In genomic region chr10:99908512-99908911, GRCh38 we compare ENCODE assay signal across 15 cellular contexts.
DNase-seq lines count a peak whose midpoint lies in the region; ATAC-seq and TF ChIP-seq lines count a peak whose summit lies in the region.
"Had no signal": no experiment of that assay in that cellular context is flagged by ENCODE, and none has a peak within 500 bp of the region (broad histone marks: within the 10 kb centered on the region; RNA-seq: fewer than 3 reads in every experiment).

No MANE protein-coding gene starts in this region.

- no peak overlapping the region for H3K4me2 ChIP-seq in parathyroid adenoma (ENCODE audit: low read length)

- H3K27me3 Mint-ChIP-seq in activated naive CD8-positive, alpha-beta T cell treated with anti-CD3 and anti-CD28 coated beads, Interleukin-2, amount 50 U/mL, for 24 hours: no peaks in the 10 kb centered on the region
- peaks cover 2% of the 10 kb centered on the region for H3K27me3 Mint-ChIP-seq in activated T-helper 1 cell treated with anti-CD3 and anti-CD28 coated beads, Interleukin-12 subunit alpha, Interleukin-12 subunit beta, Interleukin-2, Interleukin-4 antibody, amounts not matched to agents 30 ng/mL and 10 ng/mL and 1 ng/mL, durations not matched to agents 14 hours and 24 hours and 36 hours (ENCODE audit: insufficient read depth)
- H3K27me3 Mint-ChIP-seq: naive B cell; stimulated activated naive CD8-positive, alpha-beta T cell treated with anti-CD3 and anti-CD28 coated beads, Interleukin-15, Interleukin-2, amounts not matched to agents 100 ng/mL and 50 ng/mL, for 24 hours had no signal

- no peaks in the 10 kb centered on the region for H3K36me3 Mint-ChIP-seq in activated naive CD4-positive, alpha-beta T cell treated with anti-CD3 and anti-CD28 coated beads, Interleukin-2, amount 50 U/mL, for 72 hours
- H3K36me3 Mint-ChIP-seq in activated naive CD8-positive, alpha-beta T cell treated with anti-CD3 and anti-CD28 coated beads, Interleukin-2, amount 50 U/mL, for 24 hours (ENCODE audit: low read depth): peaks cover 9% of the 10 kb centered on the region
- no peaks in the 10 kb centered on the region for H3K36me3 Mint-ChIP-seq in activated T-helper 1 cell treated with anti-CD3 and anti-CD28 coated beads, Interleukin-12 subunit alpha, Interleukin-12 subunit beta, Interleukin-2, Interleukin-4 antibody, amounts not matched to agents 30 ng/mL and 10 ng/mL and 1 ng/mL, durations not matched to agents 14 hours and 24 hours and 36 hours (ENCODE audit: low read depth)

- H3K4me1 ChIP-seq in parathyroid adenoma: peaks cover 36% of the 10 kb centered on the region

- no peak for DNase-seq in activated naive CD4-positive, alpha-beta T cell treated with anti-CD3 and anti-CD28 coated beads, Interleukin-2, amount 50 U/mL, for 72 hours (ENCODE audit: low spot score in 2 of 2)
- DNase-seq in activated naive CD4-positive, alpha-beta T cell (lab: John Stamatoyannopoulos, UW): no peak
- DNase-seq in M059J (ENCODE audit: low read depth) (peak; percentile 70), GOT3 (lab: John Stamatoyannopoulos, UW) (no peak), NCI-H2171 treated with DMSO at 0.1 percent for 48 hours (lab: John Stamatoyannopoulos, UW) (no peak)
- DNase-seq in activated naive CD8-positive, alpha-beta T cell treated with anti-CD3 and anti-CD28 coated beads, Interleukin-2, amount 50 U/mL, for 24 hours: no peak
- DNase-seq in activated T-helper 1 cell treated with anti-CD3 and anti-CD28 coated beads, Interleukin-12 subunit alpha, Interleukin-12 subunit beta, Interleukin-2, Interleukin-4 antibody, amounts not matched to agents 30 ng/mL and 10 ng/mL and 1 ng/mL, durations not matched to agents 14 hours and 24 hours and 36 hours (ENCODE audit: low spot score): no peak
- DNase-seq: activated T-cell treated with anti-CD3 and anti-CD28 coated beads, Interleukin-2, amount 50 U/mL, for 4 hours; GF-D8; KG1; naive B cell; NCI-H1694; NCI-H510A treated with DMSO at 0.1 percent for 48 hours had no signal

- H3K9ac ChIP-seq in parathyroid adenoma: no peak overlapping the region

- H3K27me3 ChIP-seq in parathyroid adenoma (ENCODE audit: control insufficient read depth, insufficient read depth, low read length): no peaks in the 10 kb centered on the region

- no peak for TF ChIP-seq CTCF in parathyroid adenoma (IDR thresholded peaks at IDR 0.05)

- H3K79me2 ChIP-seq in parathyroid adenoma: peaks cover 67% of the 10 kb centered on the region

- intact Hi-C loops in activated T-helper 1 cell treated with anti-CD3 and anti-CD28 coated beads, Interleukin-12 subunit alpha, Interleukin-12 subunit beta, Interleukin-2, Interleukin-4 antibody, amounts not matched to agents 30 ng/mL and 10 ng/mL and 1 ng/mL, durations not matched to agents 14 hours and 24 hours and 36 hours (cut with micrococcal nuclease): no loop called here

- peak; percentile 72 to 85 for ATAC-seq in activated naive CD4-positive, alpha-beta T cell treated with anti-CD3 and anti-CD28 coated beads, Interleukin-2, amount 50 U/mL, for 72 hours
- peak; percentile 59 for ATAC-seq in activated naive CD8-positive, alpha-beta T cell treated with anti-CD3 and anti-CD28 coated beads, Interleukin-2, amount 50 U/mL, for 24 hours
- ATAC-seq: activated T-cell treated with anti-CD3 and anti-CD28 coated beads, Interleukin-2, amount 50 U/mL, for 4 hours had no signal

- H3K27ac Mint-ChIP-seq in activated naive CD4-positive, alpha-beta T cell treated with anti-CD3 and anti-CD28 coated beads, Interleukin-2, amount 50 U/mL, for 72 hours: no peak overlapping the region
- H3K27ac Mint-ChIP-seq in activated naive CD8-positive, alpha-beta T cell treated with anti-CD3 and anti-CD28 coated beads, Interleukin-2, amount 50 U/mL, for 24 hours: no peak overlapping the region
- H3K27ac Mint-ChIP-seq in activated T-helper 1 cell treated with anti-CD3 and anti-CD28 coated beads, Interleukin-12 subunit alpha, Interleukin-12 subunit beta, Interleukin-2, Interleukin-4 antibody, amounts not matched to agents 30 ng/mL and 10 ng/mL and 1 ng/mL, durations not matched to agents 14 hours and 24 hours and 36 hours: no peak overlapping the region
- H3K27ac Mint-ChIP-seq: stimulated activated naive CD8-positive, alpha-beta T cell treated with anti-CD3 and anti-CD28 coated beads, Interleukin-15, Interleukin-2, amounts not matched to agents 100 ng/mL and 50 ng/mL, for 24 hours had no signal

- no peaks in the 10 kb centered on the region for H3K4me1 Mint-ChIP-seq in activated naive CD8-positive, alpha-beta T cell treated with anti-CD3 and anti-CD28 coated beads, Interleukin-2, amount 50 U/mL, for 24 hours
- H3K4me1 Mint-ChIP-seq in activated T-helper 1 cell treated with anti-CD3 and anti-CD28 coated beads, Interleukin-12 subunit alpha, Interleukin-12 subunit beta, Interleukin-2, Interleukin-4 antibody, amounts not matched to agents 30 ng/mL and 10 ng/mL and 1 ng/mL, durations not matched to agents 14 hours and 24 hours and 36 hours (ENCODE audit: low read depth): peaks cover 12% of the 10 kb centered on the region

- no peak overlapping the region for H2AFZ ChIP-seq in parathyroid adenoma

- H3K4me3 ChIP-seq in parathyroid adenoma (ENCODE audit: low read depth, low read length): no peak overlapping the region

- no peaks in the 10 kb centered on the region for H3K9me3 Mint-ChIP-seq in activated naive CD4-positive, alpha-beta T cell treated with anti-CD3 and anti-CD28 coated beads, Interleukin-2, amount 50 U/mL, for 72 hours
- no peaks in the 10 kb centered on the region for H3K9me3 Mint-ChIP-seq in activated naive CD8-positive, alpha-beta T cell treated with anti-CD3 and anti-CD28 coated beads, Interleukin-2, amount 50 U/mL, for 24 hours
- H3K9me3 Mint-ChIP-seq in activated T-helper 1 cell treated with anti-CD3 and anti-CD28 coated beads, Interleukin-12 subunit alpha, Interleukin-12 subunit beta, Interleukin-2, Interleukin-4 antibody, amounts not matched to agents 30 ng/mL and 10 ng/mL and 1 ng/mL, durations not matched to agents 14 hours and 24 hours and 36 hours: no peaks in the 10 kb centered on the region
- H3K9me3 Mint-ChIP-seq: activated T-cell treated with anti-CD3 and anti-CD28 coated beads, Interleukin-2, amount 50 U/mL, for 4 hours; naive B cell; stimulated activated naive CD8-positive, alpha-beta T cell treated with anti-CD3 and anti-CD28 coated beads, Interleukin-15, Interleukin-2, amounts not matched to agents 100 ng/mL and 50 ng/mL, for 24 hours had no signal

- no peaks in the 10 kb centered on the region for H3K36me3 ChIP-seq in parathyroid adenoma (ENCODE audit: control insufficient read depth, insufficient read depth, low read length)

- no peak overlapping the region for H3K4me3 Mint-ChIP-seq in activated naive CD8-positive, alpha-beta T cell treated with anti-CD3 and anti-CD28 coated beads, Interleukin-2, amount 50 U/mL, for 24 hours
- no peak overlapping the region for H3K4me3 Mint-ChIP-seq in activated T-helper 1 cell treated with anti-CD3 and anti-CD28 coated beads, Interleukin-12 subunit alpha, Interleukin-12 subunit beta, Interleukin-2, Interleukin-4 antibody, amounts not matched to agents 30 ng/mL and 10 ng/mL and 1 ng/mL, durations not matched to agents 14 hours and 24 hours and 36 hours
- H3K4me3 Mint-ChIP-seq: activated T-cell treated with anti-CD3 and anti-CD28 coated beads, Interleukin-2, amount 50 U/mL, for 4 hours; naive B cell; stimulated activated naive CD8-positive, alpha-beta T cell treated with anti-CD3 and anti-CD28 coated beads, Interleukin-15, Interleukin-2, amounts not matched to agents 100 ng/mL and 50 ng/mL, for 24 hours had no signal

- no peaks in the 10 kb centered on the region for H3K9me3 ChIP-seq in parathyroid adenoma (ENCODE audit: control insufficient read depth, low read length)

- H3K27ac ChIP-seq in parathyroid adenoma: peak overlapping the region; percentile 7
